6 cellular contexts compared by ENCODE assay signal in the genomic region with DNA sequence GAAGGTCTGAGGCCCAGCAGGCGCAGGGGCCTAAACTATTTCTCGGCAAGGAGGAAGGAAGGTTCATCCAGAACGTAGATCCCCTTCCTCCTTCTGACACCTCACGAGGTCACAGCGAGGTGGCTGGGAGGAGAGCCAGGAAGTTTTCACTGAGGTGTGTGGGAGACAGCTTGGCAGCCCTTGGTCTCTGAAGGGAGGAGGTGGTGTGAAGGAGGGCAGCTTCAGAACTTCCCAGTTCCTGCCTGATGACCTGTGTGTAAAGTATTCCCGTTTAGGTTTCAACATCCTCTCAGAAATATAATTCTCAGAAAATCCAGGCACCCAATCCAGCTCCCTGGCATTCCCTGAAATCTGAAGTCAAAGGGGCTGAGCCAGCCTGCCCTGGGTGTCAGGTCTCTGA. TPM values are rescaled to one million over a fixed set of nuclear protein-coding genes. Genes with fewer than 3 reads are reported as not detected.
"Had no signal": no experiment of that assay in that cellular context is flagged by ENCODE, and none has a peak within 500 bp of the region (broad histone marks: within the 10 kb centered on the region; RNA-seq: fewer than 3 reads in every experiment).

No MANE protein-coding gene starts in this region.

RNA-seq across cellular contexts. Expression of a gene that starts 22.9 kb away (rescaled TPM):
- polyA plus RNA-seq: adrenal gland, foreskin keratinocyte, heart right ventricle, psoas muscle, stomach, urinary bladder had no signal
